Comparison of ENCODE assay signal across 11 cellular contexts in the genomic region with DNA sequence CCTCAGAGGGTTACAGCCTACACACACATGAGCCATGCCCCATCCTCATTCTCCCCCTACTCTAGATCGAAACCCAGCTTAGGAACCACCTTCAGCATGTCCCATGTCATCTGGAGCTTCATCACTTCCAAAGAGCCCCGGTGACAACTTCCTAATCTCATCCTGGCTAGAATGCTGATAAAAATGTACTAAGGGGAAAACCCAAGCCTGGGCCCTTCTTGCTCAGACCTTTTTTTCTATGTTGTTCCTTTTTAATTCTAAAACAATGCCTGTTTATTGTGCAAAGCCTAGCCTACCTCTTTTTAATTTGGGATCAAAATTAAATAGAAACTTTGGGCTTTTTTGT.
DNase-seq lines count a peak whose midpoint lies in the region; ATAC-seq lines count a peak whose summit lies in the region.
"Had no signal": no experiment of that assay in that cellular context is flagged by ENCODE, and none has a peak within 500 bp of the region (broad histone marks: within the 10 kb centered on the region; RNA-seq: fewer than 3 reads in every experiment).

No MANE protein-coding gene starts in this region.

- no peak for DNase-seq in AG08396 (ENCODE audit: low spot score)
- no peak for DNase-seq in DMS79 (lab: John Stamatoyannopoulos, UW)
- DNase-seq: activated naive CD4-positive, alpha-beta T cell; EL; lower lobe of right lung; uterus had no signal

- no peak overlapping the region for H3K9ac ChIP-seq in duodenal mucosa (ENCODE audit: low read depth in 1 of 2, low read length in 2 of 2)
- H3K9ac ChIP-seq in rectal smooth muscle tissue (ENCODE audit: low read length) = no peak overlapping the region

- H3K9me3 ChIP-seq in duodenal mucosa (ENCODE audit: control insufficient read depth in 1 of 2, low read length in 2 of 2) = no peaks in the 10 kb centered on the region
- H3K9me3 ChIP-seq: lower lobe of right lung, uterus had no signal

- H3K27ac ChIP-seq in duodenal mucosa (ENCODE audit: low read depth, low read length) (no peak overlapping the region), rectal smooth muscle tissue (ENCODE audit: low read depth, low read length) (no peak overlapping the region)
- H3K27ac ChIP-seq: lower lobe of right lung, uterus had no signal

- peak; percentile 5 for ATAC-seq in GM18870 (IDR thresholded peaks at IDR 0.05; ENCODE audit: unreplicated experiment)
- peak; percentile 7 for ATAC-seq in HG03378 (IDR thresholded peaks at IDR 0.05; ENCODE audit: unreplicated experiment)
- ATAC-seq in GM21367 (IDR thresholded peaks at IDR 0.05; ENCODE audit: unreplicated experiment) = no peak

- H3K36me3 ChIP-seq in duodenal mucosa (ENCODE audit: control insufficient read depth in 1 of 2, insufficient read depth in 2 of 2, low read length in 2 of 2) = no peaks in the 10 kb centered on the region
- H3K36me3 ChIP-seq in rectal smooth muscle tissue (ENCODE audit: control insufficient read depth, insufficient read depth, low read length) = no peaks in the 10 kb centered on the region
- H3K36me3 ChIP-seq: lower lobe of right lung, uterus had no signal

- peaks cover 34 to 53% of the 10 kb centered on the region in 2 donors for H3K4me1 ChIP-seq in duodenal mucosa (ENCODE audit: control insufficient read depth in 1 of 2, insufficient read depth in 2 of 2, low read length in 2 of 2)
- no peaks in the 10 kb centered on the region for H3K4me1 ChIP-seq in rectal smooth muscle tissue (ENCODE audit: control insufficient read depth, insufficient read depth, low read length)
- H3K4me1 ChIP-seq: uterus had no signal

- H3K27me3 ChIP-seq in duodenal mucosa (ENCODE audit: control insufficient read depth in 1 of 2, insufficient read depth in 2 of 2, low read length in 2 of 2) (no peaks in the 10 kb centered on the region), rectal smooth muscle tissue (ENCODE audit: control insufficient read depth, insufficient read depth, low read length) (no peaks in the 10 kb centered on the region)
- H3K27me3 ChIP-seq: uterus had no signal

- peak overlapping the region; percentile 5 to 9 for H3K4me3 ChIP-seq in duodenal mucosa (ENCODE audit: low read depth in 1 of 2, low read length in 2 of 2)
- peak overlapping the region; percentile 16 for H3K4me3 ChIP-seq in rectal smooth muscle tissue (ENCODE audit: low read length)
- H3K4me3 ChIP-seq: lower lobe of right lung, uterus had no signal
